In the genomic region with DNA sequence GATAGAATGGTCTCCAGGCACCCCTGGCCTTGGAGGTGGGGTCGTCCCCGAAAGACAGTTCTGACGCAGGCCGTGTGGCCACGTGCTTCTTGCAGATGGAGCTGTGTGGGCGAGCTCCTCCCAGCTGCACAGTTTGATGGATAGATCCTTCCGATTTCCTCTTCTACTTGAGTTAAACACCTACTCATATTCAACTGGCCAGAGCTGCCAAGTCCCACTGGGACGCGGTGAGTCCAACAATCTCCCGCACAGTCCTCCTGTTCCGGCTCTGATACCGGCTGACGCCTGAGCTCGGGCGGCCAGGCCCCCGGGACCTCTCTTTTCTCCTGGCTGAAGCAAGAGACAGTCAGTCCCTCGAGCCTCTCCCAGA, we compare ENCODE assay signal across 17 cellular contexts. TPM values are rescaled to one million over a fixed set of nuclear protein-coding genes. Genes with fewer than 3 reads are reported as not detected.
DNase-seq lines count a peak whose midpoint lies in the region; ATAC-seq and TF ChIP-seq lines count a peak whose summit lies in the region.
"Had no signal": no experiment of that assay in that cellular context is flagged by ENCODE, and none has a peak within 500 bp of the region (broad histone marks: within the 10 kb centered on the region; RNA-seq: fewer than 3 reads in every experiment).

No MANE protein-coding gene starts in this region.

- H3K9me2 ChIP-seq in OCI-LY7 (ENCODE audit: insufficient read depth, low read length) = no peaks in the 10 kb centered on the region

- no peaks in the 10 kb centered on the region for H4K20me1 ChIP-seq in OCI-LY7 (ENCODE audit: insufficient read depth, low read length)

- H2AFZ ChIP-seq in ACC112 (ENCODE audit: low read length, unreplicated experiment) = no peak overlapping the region
- no peak overlapping the region for H2AFZ ChIP-seq in OCI-LY7 (ENCODE audit: low read length)

- H3K9ac ChIP-seq in adipocyte (ENCODE audit: low read length) = peak overlapping the region; percentile 32

- no peak for TF ChIP-seq CTCF in OCI-LY7 (conservative IDR thresholded peaks at IDR 0.05; ENCODE audit: low read length)

- CTCF ChIA-PET in OCI-LY7 (lab: Charles Lee; ENCODE audit: unreplicated experiment) = no interaction called here

- intact Hi-C loops in left ventricle myocardium superior (cut with micrococcal nuclease) = loop anchor here (10.0 kb wide), 1 partner anchor 507 kb away; no protein-coding TSS in a partner anchor
- intact Hi-C loops in OCI-LY7 (cut with micrococcal nuclease; ENCODE audit: unreplicated experiment) = no loop called here

- no peaks in the 10 kb centered on the region for H3K9me3 ChIP-seq in adipocyte (ENCODE audit: control insufficient read depth, low read length)
- no peaks in the 10 kb centered on the region for H3K9me3 ChIP-seq in effector memory CD4-positive, alpha-beta T cell (ENCODE audit: control insufficient read depth, low read length)
- no peaks in the 10 kb centered on the region for H3K9me3 ChIP-seq in OCI-LY7 (ENCODE audit: low read length)
- H3K9me3 ChIP-seq: ascending aorta, colonic mucosa had no signal

- H3K27ac ChIP-seq in ACC112 (ENCODE audit: low read depth, low read length) (no peak overlapping the region), OCI-LY7 (ENCODE audit: low read depth, low read length, poor library complexity, severe bottlenecking) (no peak overlapping the region)
- H3K27ac ChIP-seq in effector memory CD4-positive, alpha-beta T cell (ENCODE audit: insufficient read depth, low read length, poor library complexity, severe bottlenecking) = no peak overlapping the region
- H3K27ac ChIP-seq: ascending aorta, colonic mucosa had no signal

- DNase-seq in adipocyte (ENCODE audit: low read depth) = no peak
- peak; percentile 82 for DNase-seq in left ventricle myocardium superior
- peak; percentile 45 for DNase-seq in putamen (ENCODE audit: low spot score)
- no peak for DNase-seq in effector memory CD4-positive, alpha-beta T cell
- DNase-seq in OCI-LY7 (ENCODE audit: low spot score) = no peak
- no peak for DNase-seq in activated CD8-positive, alpha-beta memory T cell treated with anti-CD3 and anti-CD28 coated beads, Interleukin-2, amount 50 U/mL, for 4 hours
- DNase-seq in NCI-H128 (lab: John Stamatoyannopoulos, UW; ENCODE audit: unreplicated experiment) = no peak
- DNase-seq: activated B cell treated with CpG ODN at 0.5 μM for 24 hours; activated gamma-delta T cell; CD8-positive, alpha-beta T cell; NCI-H2171 treated with DMSO at 0.1 percent for 48 hours; NK-92 treated with Interleukin-12 subunit alpha and Interleukin-12 subunit beta, amount 100 ng/mL, for 24 hours; small intestine; T-helper 1 cell had no signal

- H3K4me2 ChIP-seq in OCI-LY7 (ENCODE audit: low read length) = no peak overlapping the region

- ATAC-seq in left ventricle myocardium superior = peak; percentile 89
- ATAC-seq: CD8-positive, alpha-beta T cell had no signal

- H3K4me3 ChIP-seq in ACC112 (ENCODE audit: low read depth, low read length) (0 out of 2 replicates have a peak overlapping the region, but pooled peaks have one; percentile 32), adipocyte (ENCODE audit: low read length) (peak overlapping the region; percentile 22), OCI-LY7 (ENCODE audit: low read depth, low read length, poor library complexity, severe bottlenecking) (no peak overlapping the region)
- no peak overlapping the region for H3K4me3 ChIP-seq in effector memory CD4-positive, alpha-beta T cell (ENCODE audit: insufficient read depth, low read depth, low read length, poor library complexity, severe bottlenecking)
- H3K4me3 ChIP-seq: colonic mucosa had no signal

- H3K4me1 ChIP-seq in ACC112 (ENCODE audit: control insufficient read depth, insufficient read depth, low read length, unreplicated experiment) (peaks cover 5% of the 10 kb centered on the region), adipocyte (ENCODE audit: control insufficient read depth, insufficient read depth, low read length) (peaks cover 11% of the 10 kb centered on the region), OCI-LY7 (ENCODE audit: insufficient read depth, low read length, poor library complexity, severe bottlenecking) (no peaks in the 10 kb centered on the region)
- no peaks in the 10 kb centered on the region for H3K4me1 ChIP-seq in effector memory CD4-positive, alpha-beta T cell (ENCODE audit: control insufficient read depth, insufficient read depth, low read length, poor library complexity, severe bottlenecking)
- H3K4me1 ChIP-seq: colonic mucosa had no signal

- no TSS peak for BruUV-seq in OCI-LY7 (replicated peaks; lab: Mats Ljungman, UMichigan)

- H3K79me2 ChIP-seq in ACC112 (ENCODE audit: control insufficient read depth, insufficient read depth, low read length, unreplicated experiment) (no peaks in the 10 kb centered on the region), OCI-LY7 (ENCODE audit: insufficient read depth, low read depth, low read length) (no peaks in the 10 kb centered on the region)

- POLR2A ChIA-PET in OCI-LY7 (lab: Charles Lee) = interaction anchor here (0.6 kb wide), 1 partner anchor 1225 kb away, joined by 3 read pairs; no protein-coding TSS in a partner anchor

- H3K27me3 ChIP-seq in ACC112 (ENCODE audit: insufficient read depth, low read length) (no peaks in the 10 kb centered on the region), adipocyte (replicated peaks; ENCODE audit: control insufficient read depth, insufficient read depth, low read length) (no peaks in the 10 kb centered on the region)
- H3K27me3 ChIP-seq in effector memory CD4-positive, alpha-beta T cell (replicated peaks; ENCODE audit: control insufficient read depth, insufficient read depth, low read length, poor library complexity, severe bottlenecking) = no peaks in the 10 kb centered on the region
- H3K27me3 ChIP-seq: ascending aorta, colonic mucosa had no signal

- H3K36me3 ChIP-seq in ACC112 (ENCODE audit: insufficient read depth, low read length) = no peaks in the 10 kb centered on the region
- no peaks in the 10 kb centered on the region for H3K36me3 ChIP-seq in adipocyte (ENCODE audit: control insufficient read depth, insufficient read depth, low read length, severe bottlenecking)
- no peaks in the 10 kb centered on the region for H3K36me3 ChIP-seq in effector memory CD4-positive, alpha-beta T cell (ENCODE audit: control insufficient read depth, insufficient read depth, low read length)
- no peaks in the 10 kb centered on the region for H3K36me3 ChIP-seq in OCI-LY7 (ENCODE audit: insufficient read depth, low read length)
- H3K36me3 ChIP-seq: ascending aorta, colonic mucosa had no signal

RNA-seq across cellular contexts. Expression of a gene that starts 57.9 kb away (rescaled TPM):
- total RNA-seq in left ventricle myocardium superior = 0.92 TPM
- total RNA-seq in OCI-LY7 (2014; rRNA removed; shearing (Covaris generic)) = not detected in 2 replicates
- total RNA-seq in OCI-LY7 (2022) = not detected in 2 replicates
- total RNA-seq: activated B cell treated with CpG ODN at 0.5 μM for 24 hours; ascending aorta; CD8-positive, alpha-beta T cell had no signal

Comparison
In these comparisons a context has a peak if more than half of its experiments do, and no peak if none do; other contexts are left out.
1. H3K4me3 ChIP-seq: peak in ACC112 (single experiment) and adipocyte (single experiment); none in effector memory CD4-positive, alpha-beta T cell (single experiment) and OCI-LY7 (single experiment).
2. DNase-seq: peak in left ventricle myocardium superior (single experiment) and putamen (single experiment); none in adipocyte (single experiment), effector memory CD4-positive, alpha-beta T cell (0 of 3), OCI-LY7 (single experiment), activated CD8-positive, alpha-beta memory T cell treated with anti-CD3 and anti-CD28 coated beads, Interleukin-2, amount 50 U/mL, for 4 hours (single experiment) and NCI-H128 (single experiment).